In genomic region chr9:96009690-96010477, GRCh38 we compare ENCODE assay signal across 10 cellular contexts.
A peak's percentile ranks its signal among the peaks of the same experiment; 100 is the strongest.
DNase-seq lines count a peak whose midpoint lies in the region; ATAC-seq and TF ChIP-seq lines count a peak whose summit lies in the region.
"Had no signal": no experiment of that assay in that cellular context is flagged by ENCODE, and none has a peak within 500 bp of the region (broad histone marks: within the 10 kb centered on the region; RNA-seq: fewer than 3 reads in every experiment).

No MANE protein-coding gene starts in this region.

- H3K27ac ChIP-seq in CD8-positive, alpha-beta memory T cell (ENCODE audit: low read depth, low read length) = peak overlapping the region; percentile 92
- H3K27ac ChIP-seq in PC-3 (ENCODE audit: low read length) = no peak overlapping the region

- H3K79me2 ChIP-seq in PC-3 (ENCODE audit: low read length) = no peaks in the 10 kb centered on the region

- no peaks in the 10 kb centered on the region for H3K9me3 ChIP-seq in CD8-positive, alpha-beta memory T cell (ENCODE audit: low read length)
- no peaks in the 10 kb centered on the region for H3K9me3 ChIP-seq in PC-3 (ENCODE audit: low read length)

- peaks cover 62% of the 10 kb centered on the region for H3K4me1 ChIP-seq in CD8-positive, alpha-beta memory T cell (ENCODE audit: insufficient read depth, low read length)
- H3K4me1 ChIP-seq in PC-3 (ENCODE audit: insufficient read depth, low read length) = no peaks in the 10 kb centered on the region

- peaks cover 0 to 25% (median 13%) of the 10 kb centered on the region in 3 donors for H3K36me3 Mint-ChIP-seq in CD8-positive, alpha-beta memory T cell
- no peaks in the 10 kb centered on the region for H3K36me3 Mint-ChIP-seq in natural killer cell treated with Interleukin-12 subunit alpha and Interleukin-12 subunit beta and Interleukin-15 and Interleukin-18, amount 100 ng/mL, for 72 hours

- intact Hi-C loops in PC-3 (cut with micrococcal nuclease) = no loop called here

- CTCF ChIA-PET in CD8-positive, alpha-beta memory T cell (lab: Charles Lee) = no interaction called here
- CTCF ChIA-PET in PC-3 (lab: Charles Lee) = no interaction called here

- POLR2A ChIA-PET in CD8-positive, alpha-beta memory T cell (lab: Charles Lee) = no interaction called here
- POLR2A ChIA-PET in PC-3 (lab: Charles Lee; ENCODE audit: unreplicated experiment) = no interaction called here

- no peaks in the 10 kb centered on the region for H4K20me1 ChIP-seq in PC-3 (ENCODE audit: low read length)

- no peaks in the 10 kb centered on the region for H3K9me2 ChIP-seq in PC-3 (replicated peaks; ENCODE audit: low read length)

- no peak overlapping the region for H3K9ac ChIP-seq in PC-3 (ENCODE audit: low read length)

- H2AFZ ChIP-seq in PC-3 (ENCODE audit: low read length) = no peak overlapping the region

- BruUV-seq in PC-3 (replicated peaks; lab: Mats Ljungman, UMichigan) = no TSS peak

- H3K4me1 Mint-ChIP-seq in CD8-positive, alpha-beta memory T cell = peaks cover 21 to 51% (median 25%) of the 10 kb centered on the region in 3 donors
- peaks cover 40 to 46% of the 10 kb centered on the region in 2 donors for H3K4me1 Mint-ChIP-seq in natural killer cell treated with Interleukin-12 subunit alpha and Interleukin-12 subunit beta and Interleukin-15 and Interleukin-18, amount 100 ng/mL, for 72 hours (ENCODE audit: low read depth in 2 of 2)
- H3K4me1 Mint-ChIP-seq: memory B cell had no signal

- H3F3A ChIP-seq in PC-3 (ENCODE audit: low read length, unreplicated experiment) = no peaks in the 10 kb centered on the region

- no peak for TF ChIP-seq CTCF in PC-3 (conservative IDR thresholded peaks at IDR 0.05; ENCODE audit: low read depth, low read length)

- peaks cover 4% of the 10 kb centered on the region for H3K36me3 ChIP-seq in CD8-positive, alpha-beta memory T cell (ENCODE audit: insufficient read depth, low read length)
- no peaks in the 10 kb centered on the region for H3K36me3 ChIP-seq in PC-3 (ENCODE audit: low read depth, low read length)

- no peak for ATAC-seq in PC-3
- ATAC-seq in natural killer cell treated with Interleukin-12 subunit alpha and Interleukin-12 subunit beta and Interleukin-15 and Interleukin-18, amount 100 ng/mL, for 72 hours = peak; percentile 85 to 94
- no peak for ATAC-seq in GM19351 (IDR thresholded peaks at IDR 0.05; ENCODE audit: unreplicated experiment)

- H3K4me3 Mint-ChIP-seq in CD8-positive, alpha-beta memory T cell = peak overlapping the region; percentile 32 to 77 (median 56)
- H3K4me3 Mint-ChIP-seq in natural killer cell treated with Interleukin-12 subunit alpha and Interleukin-12 subunit beta and Interleukin-15 and Interleukin-18, amount 100 ng/mL, for 72 hours = peak overlapping the region; percentile 54
- H3K4me3 Mint-ChIP-seq: memory B cell had no signal

- no peaks in the 10 kb centered on the region for H3K27me3 ChIP-seq in CD8-positive, alpha-beta memory T cell (ENCODE audit: insufficient read depth, low read length, poor library complexity, severe bottlenecking)
- no peaks in the 10 kb centered on the region for H3K27me3 ChIP-seq in PC-3 (ENCODE audit: low read length)

- no peak overlapping the region for H3K4me2 ChIP-seq in PC-3 (ENCODE audit: low read length)

- DNase-seq in CD8-positive, alpha-beta memory T cell = peak; percentile 42 to 88 (median 63)
- DNase-seq in PC-3 (peak; percentile 18), NCI-H1092 treated with DMSO at 0.1 percent for 48 hours (lab: John Stamatoyannopoulos, UW) (no peak), NCI-H524 (lab: John Stamatoyannopoulos, UW) (no peak), DMS53 treated with DMSO at 0.1 percent for 48 hours (lab: John Stamatoyannopoulos, UW; ENCODE audit: unreplicated experiment) (no peak)
- DNase-seq in activated naive CD4-positive, alpha-beta T cell treated with anti-CD3 and anti-CD28 coated beads, Interleukin-2, amount 50 U/mL, for 16 hours = peak; percentile 43
- peak; percentile 78 for DNase-seq in natural killer cell treated with Interleukin-12 subunit alpha and Interleukin-12 subunit beta and Interleukin-15 and Interleukin-18, amount 100 ng/mL, for 72 hours (ENCODE audit: low spot score)
- DNase-seq: NCI-H446 treated with DMSO at 0.1 percent for 48 hours had no signal

- H3K4me3 ChIP-seq in CD8-positive, alpha-beta memory T cell (ENCODE audit: low read length) = no peak overlapping the region
- no peak overlapping the region for H3K4me3 ChIP-seq in PC-3 (ENCODE audit: low read length)

- no peaks in the 10 kb centered on the region for H3K9me3 Mint-ChIP-seq in CD8-positive, alpha-beta memory T cell
- H3K9me3 Mint-ChIP-seq in natural killer cell treated with Interleukin-12 subunit alpha and Interleukin-12 subunit beta and Interleukin-15 and Interleukin-18, amount 100 ng/mL, for 72 hours = no peaks in the 10 kb centered on the region

- H3K27ac Mint-ChIP-seq in CD8-positive, alpha-beta memory T cell = peak overlapping the region; percentile 78 to 99 (median 96)
- H3K27ac Mint-ChIP-seq in natural killer cell treated with Interleukin-12 subunit alpha and Interleukin-12 subunit beta and Interleukin-15 and Interleukin-18, amount 100 ng/mL, for 72 hours = peak overlapping the region; percentile 53 to 100
- H3K27ac Mint-ChIP-seq: memory B cell had no signal

- no peaks in the 10 kb centered on the region for H3K27me3 Mint-ChIP-seq in CD8-positive, alpha-beta memory T cell
- no peaks in the 10 kb centered on the region for H3K27me3 Mint-ChIP-seq in natural killer cell treated with Interleukin-12 subunit alpha and Interleukin-12 subunit beta and Interleukin-15 and Interleukin-18, amount 100 ng/mL, for 72 hours
- H3K27me3 Mint-ChIP-seq: memory B cell had no signal

Comparison
In these comparisons a context has a peak if more than half of its experiments do, and no peak if none do; other contexts are left out.
1. DNase-seq: peak in CD8-positive, alpha-beta memory T cell (5 of 5), PC-3 (single experiment), activated naive CD4-positive, alpha-beta T cell treated with anti-CD3 and anti-CD28 coated beads, Interleukin-2, amount 50 U/mL, for 16 hours (single experiment) and natural killer cell treated with Interleukin-12 subunit alpha and Interleukin-12 subunit beta and Interleukin-15 and Interleukin-18, amount 100 ng/mL, for 72 hours (single experiment); none in NCI-H1092 treated with DMSO at 0.1 percent for 48 hours (single experiment), NCI-H524 (0 of 2) and DMS53 treated with DMSO at 0.1 percent for 48 hours (single experiment).
2. ATAC-seq: peak in natural killer cell treated with Interleukin-12 subunit alpha and Interleukin-12 subunit beta and Interleukin-15 and Interleukin-18, amount 100 ng/mL, for 72 hours (2 of 2); none in PC-3 (single experiment) and GM19351 (single experiment).